In the genomic region with DNA sequence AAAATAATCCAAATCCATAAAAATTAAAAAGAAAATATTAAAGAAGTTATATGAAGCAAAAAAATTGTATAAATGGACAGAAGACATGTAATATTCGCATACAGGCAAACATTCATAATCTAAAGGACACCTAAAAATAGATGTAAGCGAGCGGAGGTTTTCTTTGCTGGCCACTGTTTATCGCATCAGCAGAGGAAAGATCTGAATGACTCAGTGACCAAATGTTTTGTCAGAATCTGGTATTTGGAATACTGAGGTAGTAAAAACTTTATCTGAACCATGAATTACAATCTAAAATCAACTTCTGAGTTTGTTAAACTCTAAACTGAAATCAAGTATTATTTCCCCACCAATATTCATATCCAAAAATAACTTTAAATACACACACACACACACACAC, we compare ENCODE assay signal across 1 cellular context.
TF ChIP-seq lines count a peak whose summit lies in the region.

No MANE protein-coding gene starts in this region.

TF ChIP-seq in IMR-90, 13 proteins besides CTCF, POLR2A, EP300 and RAD21 (continued from another document):
- TF ChIP-seq NFE2L2 (IDR thresholded peaks at IDR 0.05; ENCODE audit: low read depth, low read length) = no peak
- TF ChIP-seq, protein P1, sequence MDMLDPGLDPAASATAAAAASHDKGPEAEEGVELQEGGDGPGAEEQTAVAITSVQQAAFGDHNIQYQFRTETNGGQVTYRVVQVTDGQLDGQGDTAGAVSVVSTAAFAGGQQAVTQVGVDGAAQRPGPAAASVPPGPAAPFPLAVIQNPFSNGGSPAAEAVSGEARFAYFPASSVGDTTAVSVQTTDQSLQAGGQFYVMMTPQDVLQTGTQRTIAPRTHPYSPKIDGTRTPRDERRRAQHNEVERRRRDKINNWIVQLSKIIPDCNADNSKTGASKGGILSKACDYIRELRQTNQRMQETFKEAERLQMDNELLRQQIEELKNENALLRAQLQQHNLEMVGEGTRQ (IDR thresholded peaks at IDR 0.05; ENCODE audit: low read depth, low read length) = no peak
- no peak for TF ChIP-seq MXI1 (IDR thresholded peaks at IDR 0.05; ENCODE audit: borderline replicate concordance, low read depth, low read length)
- no peak for TF ChIP-seq CHD1 (IDR thresholded peaks at IDR 0.05; ENCODE audit: low read depth, low read length)
- TF ChIP-seq MAZ (IDR thresholded peaks at IDR 0.05; ENCODE audit: borderline replicate concordance, low read depth, low read length) = no peak
- no peak for TF ChIP-seq SMC3 (IDR thresholded peaks at IDR 0.05; ENCODE audit: low read depth, low read length)
